Comparison of ENCODE assay signal across 12 cellular contexts in the genomic region with DNA sequence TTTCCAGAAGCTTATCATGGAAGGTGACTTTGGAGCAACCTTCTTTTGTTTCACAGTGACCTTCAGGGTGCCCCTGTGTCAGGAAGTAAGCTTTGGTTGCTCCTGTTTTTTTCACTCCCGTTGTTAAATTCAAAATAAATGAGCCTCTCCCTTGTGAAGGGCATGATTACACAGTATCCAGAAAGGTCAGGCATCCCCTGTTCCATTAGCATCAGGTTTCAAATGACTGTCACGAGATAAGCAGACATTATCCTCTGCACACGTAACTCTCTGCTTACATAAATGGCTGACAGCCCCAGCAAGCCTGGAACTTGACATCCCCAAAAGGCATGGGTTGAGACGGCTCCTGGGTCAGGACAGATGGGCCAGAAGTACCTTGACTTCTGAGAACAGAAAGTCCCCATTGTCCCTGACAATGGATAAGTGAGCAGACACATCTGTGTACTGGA. TPM values are rescaled to one million over a fixed set of nuclear protein-coding genes. Genes with fewer than 3 reads are reported as not detected.
A peak's percentile ranks its signal among the peaks of the same experiment; 100 is the strongest.
DNase-seq lines count a peak whose midpoint lies in the region; ATAC-seq and TF ChIP-seq lines count a peak whose summit lies in the region.
"Had no signal": no experiment of that assay in that cellular context is flagged by ENCODE, and none has a peak within 500 bp of the region (broad histone marks: within the 10 kb centered on the region; RNA-seq: fewer than 3 reads in every experiment).

No MANE protein-coding gene starts in this region.

- in situ Hi-C loops in gastrocnemius medialis (cut with MboI; ENCODE audit: low sequenced_read_pairs in 4 of 4), result no loop called here

- TF ChIP-seq POLR2A in erythroblast (IDR thresholded peaks at IDR 0.05; ENCODE audit: low read length) (no peak), gastrocnemius medialis (IDR thresholded peaks at IDR 0.05) (no peak)

- H3K36me3 ChIP-seq in gastrocnemius medialis, result peaks cover 0 to 21% of the 10 kb centered on the region in 2 donors

- intact Hi-C loops in gastrocnemius medialis (cut with DNase I; ENCODE audit: low total_unique reads), result loop anchor here (1.0 kb wide), 1 partner anchor 11 kb away; no protein-coding TSS in a partner anchor

- H3K4me3 ChIP-seq in HL-60 (replicated peaks; ENCODE audit: insufficient read depth, low read length) (no peak overlapping the region), gastrocnemius medialis (no peak overlapping the region)
- H3K4me3 ChIP-seq: thyroid gland had no signal

- no peaks in the 10 kb centered on the region for H3K9me3 ChIP-seq in gastrocnemius medialis
- H3K9me3 ChIP-seq: thyroid gland had no signal

- DNase-seq in HL-60 (ENCODE audit: low read depth in 1 of 2, low spot score in 1 of 2), result no peak
- peak; percentile 52 for DNase-seq in NCI-H524 treated with DMSO at 0.1 percent for 48 hours (lab: John Stamatoyannopoulos, UW)
- peak; percentile 16 to 54 for DNase-seq in erythroblast (lab: John Stamatoyannopoulos, UW)
- DNase-seq in gastrocnemius medialis, result no peak
- DNase-seq in EL, result no peak
- DNase-seq in anterior cingulate cortex (lab: John Stamatoyannopoulos, UW), result no peak
- no peak for DNase-seq in LoVo (ENCODE audit: low spot score)
- DNase-seq: NCI-H1694, thyroid gland had no signal

- H3K27ac ChIP-seq in HL-60 (replicated peaks) (peak overlapping the region; percentile 71), gastrocnemius medialis (peak overlapping the region; percentile 52 to 85 (median 53))

- peaks cover 11 to 12% of the 10 kb centered on the region in 2 donors for H3K4me1 ChIP-seq in gastrocnemius medialis

- ATAC-seq in gastrocnemius medialis, result peak; percentile 34 to 35
- ATAC-seq in GM21447 (IDR thresholded peaks at IDR 0.05; ENCODE audit: unreplicated experiment), result no peak
- ATAC-seq: activated T-helper 17 cell treated with anti-CD3 and anti-CD28 coated beads, Interleukin-2, amount 50 U/mL, for 72 hours had no signal

- no peaks in the 10 kb centered on the region for H3K27me3 ChIP-seq in HL-60 (ENCODE audit: insufficient read depth, poor library complexity, severe bottlenecking)
- no peaks in the 10 kb centered on the region for H3K27me3 ChIP-seq in gastrocnemius medialis
- H3K27me3 ChIP-seq: thyroid gland had no signal

- TF ChIP-seq CTCF in HL-60 (IDR thresholded peaks at IDR 0.05; ENCODE audit: insufficient read depth, low read length), result no peak
- TF ChIP-seq CTCF in gastrocnemius medialis (IDR thresholded peaks at IDR 0.05 in 4 of 5, conservative IDR thresholded peaks at IDR 0.05 in 1 of 5), result no peak

RNA-seq across cellular contexts. Expression of a gene that starts 52.0 kb away (rescaled TPM):
- 1 to 10 TPM in 2 of 4 donors, under 1 TPM in 2; 0.31 to 9.1 (median 2.0) TPM for total RNA-seq in gastrocnemius medialis
- total RNA-seq: CD4-positive, CD25-positive, alpha-beta regulatory T cell had no signal

Comparison
In these comparisons a context has a peak if more than half of its experiments do, and no peak if none do; other contexts are left out.
1. DNase-seq: peak in NCI-H524 treated with DMSO at 0.1 percent for 48 hours (single experiment) and erythroblast (2 of 2); none in HL-60 (0 of 2), gastrocnemius medialis (0 of 2), EL (single experiment), anterior cingulate cortex (0 of 58) and LoVo (single experiment).